ENCODE assay signal across 17 cellular contexts in genomic region chr2:131518531-131518930, GRCh38. TPM values are rescaled to one million over a fixed set of nuclear protein-coding genes. Genes with fewer than 3 reads are reported as not detected.
"Had no signal": no experiment of that assay in that cellular context is flagged by ENCODE, and none has a peak within 500 bp of the region (broad histone marks: within the 10 kb centered on the region; RNA-seq: fewer than 3 reads in every experiment).

No MANE protein-coding gene starts in this region.

RNA-seq across cellular contexts. Expression of gene TUBA3D, which starts 42.6 kb away (rescaled TPM):
- total RNA-seq: cerebellum, dermis blood vessel endothelial cell, endothelial cell of umbilical vein, epithelial cell of proximal tubule, esophagus muscularis mucosa, fibroblast of lung, fibroblast of villous mesenchyme, foreskin keratinocyte, frontal cortex, gastroesophageal sphincter, kidney, left colon, lower lobe of right lung, lung microvascular endothelial cell, mononuclear cell, mucosa of gallbladder had no signal
- polyA plus RNA-seq: endothelial cell of umbilical vein, fibroblast of lung, foreskin keratinocyte, immature natural killer cell had no signal
